ENCODE assay signal across 1 cellular context in genomic region chr1:226766565-226766964, GRCh38.
TF ChIP-seq lines count a peak whose summit lies in the region.

No MANE protein-coding gene starts in this region.

TF ChIP-seq in WTC11, 78 proteins besides CTCF, POLR2A, EP300 and RAD21 (continued from another document):
- TF ChIP-seq ZMAT4 (CRISPR knock-in tag; IDR thresholded peaks at IDR 0.05) = no peak
- no peak for TF ChIP-seq OVOL2 (CRISPR knock-in tag; IDR thresholded peaks at IDR 0.05; ENCODE audit: borderline replicate concordance)
- no peak for TF ChIP-seq AFF4 (CRISPR knock-in tag; IDR thresholded peaks at IDR 0.05; ENCODE audit: borderline replicate concordance)
- no peak for TF ChIP-seq USF1 (CRISPR knock-in tag; IDR thresholded peaks at IDR 0.05)
- no peak for TF ChIP-seq MLX (CRISPR knock-in tag; IDR thresholded peaks at IDR 0.05)
- no peak for TF ChIP-seq RELA (CRISPR knock-in tag; IDR thresholded peaks at IDR 0.05; ENCODE audit: borderline replicate concordance)
- no peak for TF ChIP-seq FOXJ3 (CRISPR knock-in tag; IDR thresholded peaks at IDR 0.05; ENCODE audit: borderline replicate concordance)
- no peak for TF ChIP-seq ESRRA (CRISPR knock-in tag; IDR thresholded peaks at IDR 0.05; ENCODE audit: borderline replicate concordance)
- no peak for TF ChIP-seq FOXK1 (CRISPR knock-in tag; IDR thresholded peaks at IDR 0.05)
- TF ChIP-seq CREM (CRISPR knock-in tag; IDR thresholded peaks at IDR 0.05) = no peak
- no peak for TF ChIP-seq IRF2 (CRISPR knock-in tag; IDR thresholded peaks at IDR 0.05; ENCODE audit: borderline replicate concordance, low read depth)
- no peak for TF ChIP-seq ZNF232 (CRISPR knock-in tag; IDR thresholded peaks at IDR 0.05)
